In the genomic region with DNA sequence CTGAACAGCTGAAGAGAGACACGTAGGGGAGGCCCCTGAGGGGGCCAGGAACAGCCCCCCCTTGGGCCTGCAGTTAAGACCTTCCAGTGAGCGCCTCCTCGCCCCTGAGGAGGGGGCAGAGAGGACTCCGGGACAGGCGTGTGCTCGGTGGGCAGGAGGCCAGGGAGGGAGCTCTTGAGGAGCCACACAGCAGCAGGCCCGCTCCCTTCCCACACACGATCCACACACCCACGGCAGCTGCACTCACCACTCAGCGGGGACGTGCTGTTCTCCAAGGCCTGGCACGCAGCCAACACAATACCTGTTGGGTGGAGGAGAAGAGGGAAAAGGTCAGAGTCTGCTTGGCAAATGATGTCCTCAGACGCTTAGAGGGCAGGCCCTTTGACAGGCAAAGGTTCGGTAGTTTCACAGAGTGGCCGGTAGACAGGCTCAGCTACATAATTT, we compare ENCODE assay signal across 15 cellular contexts. TPM values are rescaled to one million over a fixed set of nuclear protein-coding genes. Genes with fewer than 3 reads are reported as not detected.
DNase-seq lines count a peak whose midpoint lies in the region; ATAC-seq and TF ChIP-seq lines count a peak whose summit lies in the region.
"Had no signal": no experiment of that assay in that cellular context is flagged by ENCODE, and none has a peak within 500 bp of the region (broad histone marks: within the 10 kb centered on the region; RNA-seq: fewer than 3 reads in every experiment).

No MANE protein-coding gene starts in this region.

- ATAC-seq in left ventricle myocardium superior (peak; percentile 21), HG03196 (IDR thresholded peaks at IDR 0.05; ENCODE audit: unreplicated experiment) (no peak)
- no peak for ATAC-seq in activated CD8-positive, alpha-beta memory T cell treated with anti-CD3 and anti-CD28 coated beads, Interleukin-2, amount 10 ng/mL, durations not matched to agents 7 days and 5 days
- ATAC-seq: activated T-cell treated with anti-CD3 and anti-CD28 coated beads, Interleukin-2, amount 50 U/mL, for 72 hours; Panc1 had no signal

- no peaks in the 10 kb centered on the region for H3K9me3 Mint-ChIP-seq in activated CD8-positive, alpha-beta memory T cell treated with anti-CD3 and anti-CD28 coated beads, Interleukin-2, amount 10 ng/mL, durations not matched to agents 7 days and 5 days (ENCODE audit: low read depth)
- H3K9me3 Mint-ChIP-seq: activated T-cell treated with anti-CD3 and anti-CD28 coated beads, Interleukin-2, amount 50 U/mL, for 72 hours; brain; IgD-negative memory B cell had no signal

- no peak overlapping the region for H3K27ac Mint-ChIP-seq in activated CD8-positive, alpha-beta memory T cell treated with anti-CD3 and anti-CD28 coated beads, Interleukin-2, amount 10 ng/mL, durations not matched to agents 7 days and 5 days
- H3K27ac Mint-ChIP-seq: activated T-cell treated with anti-CD3 and anti-CD28 coated beads, Interleukin-2, amount 50 U/mL, for 72 hours; brain; IgD-negative memory B cell had no signal

- TF ChIP-seq POLR2A in thyroid gland (IDR thresholded peaks at IDR 0.05) = no peak

- CTCF ChIA-PET in activated CD8-positive, alpha-beta memory T cell treated with anti-CD3 and anti-CD28 coated beads, Interleukin-2, amount 10 ng/mL, durations not matched to agents 7 days and 5 days (lab: Charles Lee) = interaction anchor here (0.7 kb wide), 1 partner anchor 10 kb away, joined by 3 read pairs; no protein-coding TSS in a partner anchor

- peak; percentile 60 for DNase-seq in DMS 273 (lab: John Stamatoyannopoulos, UW; ENCODE audit: unreplicated experiment)
- no peak for DNase-seq in DMS 273 treated with DMSO at 0.1 percent for 48 hours (lab: John Stamatoyannopoulos, UW)
- DNase-seq in NCI-H510A treated with DMSO at 0.1 percent for 48 hours (lab: John Stamatoyannopoulos, UW) = peak; percentile 77
- DNase-seq in left ventricle myocardium superior = peak; percentile 50
- peak; percentile 99 to 100 for DNase-seq in thyroid gland
- no peak for DNase-seq in ascending aorta (ENCODE audit: low spot score in 2 of 2)
- DNase-seq in activated CD8-positive, alpha-beta memory T cell treated with anti-CD3 and anti-CD28 coated beads, Interleukin-2, amount 10 ng/mL, durations not matched to agents 7 days and 5 days = no peak
- DNase-seq: activated T-cell treated with anti-CD3 and anti-CD28 coated beads, Interleukin-2, amount 50 U/mL, for 72 hours; esophagus squamous epithelium; testis had no signal

- H3K4me3 Mint-ChIP-seq in activated CD8-positive, alpha-beta memory T cell treated with anti-CD3 and anti-CD28 coated beads, Interleukin-2, amount 10 ng/mL, durations not matched to agents 7 days and 5 days = no peak overlapping the region
- H3K4me3 Mint-ChIP-seq: activated T-cell treated with anti-CD3 and anti-CD28 coated beads, Interleukin-2, amount 50 U/mL, for 72 hours; brain; IgD-negative memory B cell had no signal

- H3K27me3 ChIP-seq in thyroid gland = no peaks in the 10 kb centered on the region
- no peaks in the 10 kb centered on the region for H3K27me3 ChIP-seq in ascending aorta
- H3K27me3 ChIP-seq: esophagus squamous epithelium, testis had no signal

- no peaks in the 10 kb centered on the region for H3K9me3 ChIP-seq in thyroid gland
- no peaks in the 10 kb centered on the region for H3K9me3 ChIP-seq in ascending aorta
- H3K9me3 ChIP-seq: esophagus squamous epithelium, testis had no signal

- H3K4me1 ChIP-seq in thyroid gland (peaks cover 20 to 40% of the 10 kb centered on the region in 2 donors), ascending aorta (no peaks in the 10 kb centered on the region)
- H3K4me1 ChIP-seq: testis had no signal

- H3K36me3 ChIP-seq in thyroid gland (no peaks in the 10 kb centered on the region), ascending aorta (no peaks in the 10 kb centered on the region)

- 27 to 35% methylated on average over 15 of the region's 15 CpGs for WGBS in thyroid gland, 2 donors

- intact Hi-C loops in left ventricle myocardium superior (cut with micrococcal nuclease) (no loop called here), thyroid gland (cut with DNase I) (no loop called here), ascending aorta (cut with DNase I) (no loop called here)

- H3K36me3 Mint-ChIP-seq in activated CD8-positive, alpha-beta memory T cell treated with anti-CD3 and anti-CD28 coated beads, Interleukin-2, amount 10 ng/mL, durations not matched to agents 7 days and 5 days = no peaks in the 10 kb centered on the region
- H3K36me3 Mint-ChIP-seq: brain, IgD-negative memory B cell had no signal

- H3K4me3 ChIP-seq in thyroid gland (replicated peaks in 1 of 3) (no peak overlapping the region), ascending aorta (no peak overlapping the region)
- H3K4me3 ChIP-seq: esophagus squamous epithelium, testis had no signal

- no peaks in the 10 kb centered on the region for H3K27me3 Mint-ChIP-seq in activated CD8-positive, alpha-beta memory T cell treated with anti-CD3 and anti-CD28 coated beads, Interleukin-2, amount 10 ng/mL, durations not matched to agents 7 days and 5 days
- H3K27me3 Mint-ChIP-seq: IgD-negative memory B cell had no signal

- TF ChIP-seq CTCF in thyroid gland (IDR thresholded peaks at IDR 0.05) = no peak
- no peak for TF ChIP-seq CTCF in ascending aorta (IDR thresholded peaks at IDR 0.05)

- peak overlapping the region; percentile 84 to 87 (median 85) for H3K27ac ChIP-seq in thyroid gland
- no peak overlapping the region for H3K27ac ChIP-seq in ascending aorta
- H3K27ac ChIP-seq: 22Rv1, testis had no signal

- H3K4me1 Mint-ChIP-seq in activated CD8-positive, alpha-beta memory T cell treated with anti-CD3 and anti-CD28 coated beads, Interleukin-2, amount 10 ng/mL, durations not matched to agents 7 days and 5 days = peaks cover 10% of the 10 kb centered on the region

RNA-seq across cellular contexts. Expression of gene TGFA, which starts 39.0 kb away (rescaled TPM):
- total RNA-seq in left ventricle myocardium superior = 1.1 TPM
- total RNA-seq in thyroid gland = 10 to 100 TPM; 12.9 to 23.0 (median 18.6) TPM
- total RNA-seq in ascending aorta = 1.8 TPM
- total RNA-seq in activated CD8-positive, alpha-beta memory T cell treated with anti-CD3 and anti-CD28 coated beads, Interleukin-2, amount 10 ng/mL, durations not matched to agents 7 days and 5 days = not detected

Comparison
In these comparisons a context has a peak if more than half of its experiments do, and no peak if none do; other contexts are left out.
1. DNase-seq: peak in DMS 273 (single experiment), NCI-H510A treated with DMSO at 0.1 percent for 48 hours (single experiment), left ventricle myocardium superior (single experiment) and thyroid gland (2 of 2); none in DMS 273 treated with DMSO at 0.1 percent for 48 hours (single experiment), ascending aorta (0 of 2) and activated CD8-positive, alpha-beta memory T cell treated with anti-CD3 and anti-CD28 coated beads, Interleukin-2, amount 10 ng/mL, durations not matched to agents 7 days and 5 days (single experiment).
2. H3K27ac ChIP-seq: peak in thyroid gland (3 of 3); none in ascending aorta (0 of 2).